In the genomic region with DNA sequence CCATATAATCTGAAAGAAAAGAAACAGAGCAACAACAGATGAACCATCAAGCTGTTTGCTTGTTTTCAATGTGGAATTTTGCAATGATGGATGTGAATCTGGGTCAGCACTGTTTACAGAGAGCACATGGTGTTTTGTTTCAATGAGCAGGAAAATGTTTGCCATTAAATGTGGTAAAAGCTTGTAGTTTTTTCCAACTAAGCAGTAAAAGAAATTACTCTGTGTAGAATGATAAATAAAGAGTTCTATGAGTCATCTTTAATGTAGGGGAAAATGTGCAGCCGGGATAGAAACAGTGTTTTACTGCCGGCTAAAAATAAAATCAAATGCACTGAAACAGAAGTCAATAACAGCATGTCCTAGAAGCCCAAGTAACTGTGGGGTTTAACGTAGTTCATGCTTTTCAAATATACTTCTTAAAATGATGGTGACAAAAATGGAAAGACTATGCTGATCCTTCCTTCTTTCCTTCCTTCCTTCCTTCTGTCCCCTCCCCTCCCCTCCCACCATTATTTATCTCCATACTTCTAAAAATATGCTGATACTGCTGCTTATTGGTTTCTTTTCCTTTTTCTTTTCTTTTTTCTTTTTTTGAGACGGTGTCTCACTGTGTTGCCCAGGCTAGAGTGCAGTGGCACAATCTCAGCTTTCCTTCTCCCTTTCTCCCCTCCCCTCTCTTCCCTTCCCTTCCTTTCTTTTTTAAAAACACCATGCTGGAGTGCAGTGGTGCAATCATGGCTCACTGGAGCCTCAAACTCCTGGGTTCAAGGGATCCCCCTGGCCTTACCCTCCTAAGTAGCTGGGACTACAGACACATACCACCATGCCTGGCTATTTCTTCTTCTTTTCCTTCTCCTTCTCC, we compare ENCODE assay signal across 9 cellular contexts. TPM values are rescaled to one million over a fixed set of nuclear protein-coding genes. Genes with fewer than 3 reads are reported as not detected.
A peak's percentile ranks its signal among the peaks of the same experiment; 100 is the strongest.
DNase-seq lines count a peak whose midpoint lies in the region; ATAC-seq and TF ChIP-seq lines count a peak whose summit lies in the region.
"Had no signal": no experiment of that assay in that cellular context is flagged by ENCODE, and none has a peak within 500 bp of the region (broad histone marks: within the 10 kb centered on the region; RNA-seq: fewer than 3 reads in every experiment).

No MANE protein-coding gene starts in this region.

- H3K36me3 Mint-ChIP-seq in natural killer cell treated with Interleukin-12 subunit alpha and Interleukin-12 subunit beta and Interleukin-15 and Interleukin-18, amount 100 ng/mL, for 72 hours: no peaks in the 10 kb centered on the region
- no peaks in the 10 kb centered on the region for H3K36me3 Mint-ChIP-seq in activated CD4-positive, alpha-beta T cell treated with anti-CD3 and anti-CD28 coated beads for 36 hours (ENCODE audit: low read depth)

- WGBS in IMR-90 (ENCODE audit: extremely low coverage in 2 of 2, insufficient read length in 1 of 2), 2 experiments: no CpG with 5 or more reads among the region's 4 CpGs
- WGBS in suprapubic skin: 30% methylated on average over 4 of the region's 4 CpGs

- no peak overlapping the region for H3K23ac ChIP-seq in IMR-90 (ENCODE audit: low read depth, low read length)

- peak overlapping the region; percentile 80 for H2BK5ac ChIP-seq in IMR-90 (ENCODE audit: low read depth, low read length, poor library complexity, severe bottlenecking)

- H2BK120ac ChIP-seq in IMR-90 (ENCODE audit: low read depth, low read length): no peak overlapping the region; the same call in 1 of the 2 replicates

- peak overlapping the region; percentile 38; the same call in 1 of the 2 replicates for H2AK5ac ChIP-seq in IMR-90 (ENCODE audit: low read depth, low read length)

- 0 out of 2 replicates have a peak overlapping the region, but pooled peaks have one; percentile 9 for H4K5ac ChIP-seq in IMR-90 (ENCODE audit: low read depth, low read length)

- TF ChIP-seq CTCF in IMR-90 (conservative IDR thresholded peaks at IDR 0.05; ENCODE audit: low read depth, low read length): no peak
- TF ChIP-seq CTCF in WI38 (IDR thresholded peaks at IDR 0.05; ENCODE audit: low read depth, low read length): no peak
- no peak for TF ChIP-seq CTCF in right atrium auricular region (IDR thresholded peaks at IDR 0.05)
- no peak for TF ChIP-seq CTCF in suprapubic skin (IDR thresholded peaks at IDR 0.05)

- no peak overlapping the region; a peak in 1 of 4 replicates for H4K8ac ChIP-seq in IMR-90 (ENCODE audit: low read depth in 2 of 2, low read length in 2 of 2)

- peak; percentile 81 for DNase-seq in IMR-90
- DNase-seq in right atrium auricular region (ENCODE audit: low spot score): no peak
- DNase-seq in suprapubic skin (ENCODE audit: low spot score in 2 of 2): no peak
- no peak for DNase-seq in natural killer cell treated with Interleukin-12 subunit alpha and Interleukin-12 subunit beta and Interleukin-15 and Interleukin-18, amount 100 ng/mL, for 72 hours (ENCODE audit: low spot score)
- DNase-seq in T-helper 1 cell: no peak
- no peak for DNase-seq in activated CD4-positive, alpha-beta T cell treated with anti-CD3 and anti-CD28 coated beads for 36 hours
- no peak for DNase-seq in activated CD4-positive, alpha-beta T cell treated with anti-CD3 and anti-CD28 coated beads for 48 hours
- DNase-seq: stimulated activated CD8-positive, alpha-beta memory T cell treated with anti-CD3 and anti-CD28 coated beads, Interleukin-4, amount 100 ng/mL, for 48 hours had no signal

- H3K27ac ChIP-seq in IMR-90 (ENCODE audit: insufficient read depth, low read length): peak overlapping the region; percentile 70; the same call in 1 of the 2 replicates
- H3K27ac ChIP-seq in right atrium auricular region: peak overlapping the region; percentile 24 to 44
- peak overlapping the region; percentile 64 for H3K27ac ChIP-seq in suprapubic skin

- peak overlapping the region; percentile 52; the same call in 1 of the 2 replicates for H3K9ac ChIP-seq in IMR-90 (ENCODE audit: low read depth, low read length)

- POLR2A ChIA-PET in IMR-90 (lab: Charles Lee; ENCODE audit: unreplicated experiment): no interaction called here
- POLR2A ChIA-PET in activated CD4-positive, alpha-beta T cell treated with anti-CD3 and anti-CD28 coated beads for 36 hours (lab: Charles Lee): no interaction called here

- H3K9me1 ChIP-seq in IMR-90 (ENCODE audit: insufficient read depth, low read length): peaks cover 3% of the 10 kb centered on the region

- dilution Hi-C loops in IMR-90 (cut with HindIII; ENCODE audit: low sequenced_read_pairs, unreplicated experiment): no loop called here

- H3K9me3 ChIP-seq in IMR-90 (ENCODE audit: control insufficient read depth, insufficient read depth, low read length) (no peaks in the 10 kb centered on the region), right atrium auricular region (no peaks in the 10 kb centered on the region), suprapubic skin (no peaks in the 10 kb centered on the region)

- peak overlapping the region; percentile 62; the same call in 1 of the 2 replicates for H3K18ac ChIP-seq in IMR-90 (ENCODE audit: low read depth, low read length)

- H3K4me1 Mint-ChIP-seq in natural killer cell treated with Interleukin-12 subunit alpha and Interleukin-12 subunit beta and Interleukin-15 and Interleukin-18, amount 100 ng/mL, for 72 hours (ENCODE audit: low read depth in 2 of 2): no peaks in the 10 kb centered on the region
- peaks cover 6% of the 10 kb centered on the region for H3K4me1 Mint-ChIP-seq in activated CD4-positive, alpha-beta T cell treated with anti-CD3 and anti-CD28 coated beads for 36 hours

- no peak for TF ChIP-seq RAD21 in IMR-90 (IDR thresholded peaks at IDR 0.05; ENCODE audit: low read length)

- no peak overlapping the region for H3K56ac ChIP-seq in IMR-90 (ENCODE audit: extremely low read depth, insufficient read depth, low read length)

- no peak overlapping the region for H3K27ac Mint-ChIP-seq in natural killer cell treated with Interleukin-12 subunit alpha and Interleukin-12 subunit beta and Interleukin-15 and Interleukin-18, amount 100 ng/mL, for 72 hours
- H3K27ac Mint-ChIP-seq in activated CD4-positive, alpha-beta T cell treated with anti-CD3 and anti-CD28 coated beads for 36 hours: no peak overlapping the region

- H3K4me2 ChIP-seq in IMR-90 (ENCODE audit: low read depth, low read length): peak overlapping the region; percentile 84

- H3K4me3 ChIP-seq in IMR-90 (ENCODE audit: insufficient read depth, low read depth, low read length): no peak overlapping the region
- peak overlapping the region; percentile 17; the same call in 1 of the 2 replicates for H3K4me3 ChIP-seq in WI38 (ENCODE audit: low read depth, low read length)
- no peak overlapping the region for H3K4me3 ChIP-seq in right atrium auricular region
- no peak overlapping the region for H3K4me3 ChIP-seq in suprapubic skin

- H3K27me3 ChIP-seq in IMR-90 (ENCODE audit: control insufficient read depth, insufficient read depth, low read length) (no peaks in the 10 kb centered on the region), right atrium auricular region (no peaks in the 10 kb centered on the region), suprapubic skin (no peaks in the 10 kb centered on the region)

- no peak for TF ChIP-seq POLR2A in IMR-90 (IDR thresholded peaks at IDR 0.05; ENCODE audit: low read depth, low read length)
- no peak for TF ChIP-seq POLR2A in suprapubic skin (IDR thresholded peaks at IDR 0.05)

- no peaks in the 10 kb centered on the region for H3K36me3 ChIP-seq in IMR-90 (ENCODE audit: control insufficient read depth, insufficient read depth, low read length)
- no peaks in the 10 kb centered on the region for H3K36me3 ChIP-seq in right atrium auricular region
- no peaks in the 10 kb centered on the region for H3K36me3 ChIP-seq in suprapubic skin

- peaks cover 0 to 3% of the 10 kb centered on the region in 2 experiments; a peak in 1 of 4 replicates for H3K79me1 ChIP-seq in IMR-90 (ENCODE audit: low read depth in 1 of 2, low read length in 2 of 2)

- peaks cover 18 to 35% of the 10 kb centered on the region in 2 donors for H3K27me3 Mint-ChIP-seq in natural killer cell treated with Interleukin-12 subunit alpha and Interleukin-12 subunit beta and Interleukin-15 and Interleukin-18, amount 100 ng/mL, for 72 hours
- H3K27me3 Mint-ChIP-seq in activated CD4-positive, alpha-beta T cell treated with anti-CD3 and anti-CD28 coated beads for 36 hours: peaks cover 10% of the 10 kb centered on the region

- no peak overlapping the region for H3K4me3 Mint-ChIP-seq in natural killer cell treated with Interleukin-12 subunit alpha and Interleukin-12 subunit beta and Interleukin-15 and Interleukin-18, amount 100 ng/mL, for 72 hours
- H3K4me3 Mint-ChIP-seq in activated CD4-positive, alpha-beta T cell treated with anti-CD3 and anti-CD28 coated beads for 36 hours: no peak overlapping the region

- no peak overlapping the region for H2AFZ ChIP-seq in IMR-90 (replicated peaks; ENCODE audit: low read length, poor library complexity)

- H4K91ac ChIP-seq in IMR-90 (ENCODE audit: insufficient read depth, low read depth, low read length): peak overlapping the region; percentile 25; the same call in 1 of the 2 replicates

- intact Hi-C loops in IMR-90 (cut with micrococcal nuclease): loop anchor here (2.0 to 5.0 kb wide), 2 partner anchors 108 to 319 kb away; no protein-coding TSS in a partner anchor
- intact Hi-C loops in activated CD4-positive, alpha-beta T cell treated with anti-CD3 and anti-CD28 coated beads for 36 hours (cut with DNase I, micrococcal nuclease): no loop called here

- BruUV-seq in IMR-90 (replicated peaks; lab: Mats Ljungman, UMichigan): no TSS peak

- H2BK20ac ChIP-seq in IMR-90 (ENCODE audit: low read depth, low read length): no peak overlapping the region

- no peak overlapping the region; the same call in 2 of the 3 replicates for H2BK15ac ChIP-seq in IMR-90 (ENCODE audit: low read depth, low read length)

- H2AK9ac ChIP-seq in IMR-90 (replicated peaks; ENCODE audit: low read depth, low read length, poor library complexity): no peak overlapping the region

- in situ Hi-C loops in IMR-90 (cut with MboI; ENCODE audit: low sequenced_read_pairs): no loop called here

- H4K20me1 ChIP-seq in IMR-90 (ENCODE audit: insufficient read depth, low read length): no peaks in the 10 kb centered on the region

- no peak for TF ChIP-seq EP300 in suprapubic skin (IDR thresholded peaks at IDR 0.05)

- peak; percentile 87 for ATAC-seq in IMR-90 (ENCODE audit: low read depth)
- no peak for ATAC-seq in natural killer cell treated with Interleukin-12 subunit alpha and Interleukin-12 subunit beta and Interleukin-15 and Interleukin-18, amount 100 ng/mL, for 72 hours
- no peak for ATAC-seq in activated CD4-positive, alpha-beta T cell treated with anti-CD3 and anti-CD28 coated beads for 36 hours

- H3K9me3 Mint-ChIP-seq in natural killer cell treated with Interleukin-12 subunit alpha and Interleukin-12 subunit beta and Interleukin-15 and Interleukin-18, amount 100 ng/mL, for 72 hours: no peaks in the 10 kb centered on the region
- no peaks in the 10 kb centered on the region for H3K9me3 Mint-ChIP-seq in activated CD4-positive, alpha-beta T cell treated with anti-CD3 and anti-CD28 coated beads for 36 hours (ENCODE audit: low read depth)

- peak overlapping the region; percentile 29; the same call in 1 of the 2 replicates for H3K4ac ChIP-seq in IMR-90 (ENCODE audit: low read depth, low read length)

- peaks cover 8% of the 10 kb centered on the region for H3K4me1 ChIP-seq in IMR-90 (ENCODE audit: control insufficient read depth, insufficient read depth, low read length)
- peaks cover 0 to 17% of the 10 kb centered on the region in 2 donors for H3K4me1 ChIP-seq in right atrium auricular region
- H3K4me1 ChIP-seq in suprapubic skin: peaks cover 14% of the 10 kb centered on the region

- no peak overlapping the region for H3K14ac ChIP-seq in IMR-90 (replicated peaks; ENCODE audit: low read depth, low read length)

- CTCF ChIA-PET in IMR-90 (lab: Yijun Ruan, JAX): interaction anchor here (0.7 kb wide), 1 partner anchor 1735 kb away, joined by 4 read pairs; no protein-coding TSS in a partner anchor
- CTCF ChIA-PET in activated CD4-positive, alpha-beta T cell treated with anti-CD3 and anti-CD28 coated beads for 36 hours (lab: Charles Lee): interaction anchor here (0.6 kb wide), 1 partner anchor 12 kb away, joined by 3 read pairs; no protein-coding TSS in a partner anchor

RNA-seq across cellular contexts. Expression of gene NAA20, which starts 6.3 kb away (rescaled TPM):
- 35.7 and 59.7 TPM in 2 replicates for total RNA-seq in IMR-90 (2012; rRNA removed)
- 50.9 and 58.8 TPM in 2 replicates for polyA plus RNA-seq in IMR-90 (2012; rRNA removed)
- polyA plus RNA-seq in IMR-90 (2012; cell fraction: cytosol; rRNA removed): 22.3 and 26.0 TPM in 2 replicates
- 10.2 and 27.2 TPM in 2 replicates for polyA plus RNA-seq in IMR-90 (2012; cell fraction: nucleus; rRNA removed; ENCODE audit: low replicate concordance)
- total RNA-seq in right atrium auricular region: 10 to 100 TPM; 32.2 to 33.8 TPM
- 10 to 100 TPM; 20.4 to 38.1 (median 36.5) TPM for total RNA-seq in suprapubic skin
- 10 to 100 TPM; 62.4 to 75.8 TPM for total RNA-seq in natural killer cell treated with Interleukin-12 subunit alpha and Interleukin-12 subunit beta and Interleukin-15 and Interleukin-18, amount 100 ng/mL, for 72 hours
- total RNA-seq in activated CD4-positive, alpha-beta T cell treated with anti-CD3 and anti-CD28 coated beads for 36 hours: 10 to 100 TPM; 58.6 to 88.7 TPM

RNA-seq across cellular contexts. Expression of gene CRNKL1, which starts 41.4 kb away (rescaled TPM):
- total RNA-seq in IMR-90 (2012; rRNA removed) (20.1 and 33.9 TPM in 2 replicates), right atrium auricular region (10 to 100 TPM; 12.5 to 14.9 TPM), suprapubic skin (10 to 100 TPM; 13.6 to 19.4 (median 16.7) TPM)
- polyA plus RNA-seq in IMR-90 (2012; rRNA removed): 6.2 and 7.4 TPM in 2 replicates
- 1.4 and 3.2 TPM in 2 replicates for polyA plus RNA-seq in IMR-90 (2012; cell fraction: cytosol; rRNA removed)
- polyA plus RNA-seq in IMR-90 (2012; cell fraction: nucleus; rRNA removed; ENCODE audit: low replicate concordance): 0.92 and 6.0 TPM in 2 replicates
- total RNA-seq in natural killer cell treated with Interleukin-12 subunit alpha and Interleukin-12 subunit beta and Interleukin-15 and Interleukin-18, amount 100 ng/mL, for 72 hours: 10 to 100 TPM; 18.7 to 24.2 TPM
- total RNA-seq in activated CD4-positive, alpha-beta T cell treated with anti-CD3 and anti-CD28 coated beads for 36 hours: 10 to 100 TPM; 19.9 to 22.2 TPM

RNA-seq across cellular contexts. Expression of gene CFAP61, which starts 41.5 kb away (rescaled TPM):
- under 0.01 TPM in 1 of 2 replicates, not detected in the other for total RNA-seq in IMR-90 (2012; rRNA removed)
- 0.07 TPM in 1 of 2 replicates, not detected in the other for polyA plus RNA-seq in IMR-90 (2012; rRNA removed)
- not detected in 2 replicates for polyA plus RNA-seq in IMR-90 (2012; cell fraction: cytosol; rRNA removed)
- not detected in 2 replicates for polyA plus RNA-seq in IMR-90 (2012; cell fraction: nucleus; rRNA removed; ENCODE audit: low replicate concordance)
- total RNA-seq in right atrium auricular region: 1 to 10 TPM; 1.0 to 1.9 TPM
- under 1 TPM; 0.18 to 0.80 (median 0.57) TPM for total RNA-seq in suprapubic skin
- not detected for total RNA-seq in natural killer cell treated with Interleukin-12 subunit alpha and Interleukin-12 subunit beta and Interleukin-15 and Interleukin-18, amount 100 ng/mL, for 72 hours
- under 1 TPM; 0.39 to 0.51 TPM for total RNA-seq in activated CD4-positive, alpha-beta T cell treated with anti-CD3 and anti-CD28 coated beads for 36 hours
